16 cellular contexts compared by ENCODE assay signal in genomic region chr1:208270679-208271111, GRCh38. TPM values are rescaled to one million over a fixed set of nuclear protein-coding genes. Genes with fewer than 3 reads are reported as not detected.
A peak's percentile ranks its signal among the peaks of the same experiment; 100 is the strongest.
DNase-seq lines count a peak whose midpoint lies in the region; ATAC-seq and TF ChIP-seq lines count a peak whose summit lies in the region.
"Had no signal": no experiment of that assay in that cellular context is flagged by ENCODE, and none has a peak within 500 bp of the region (broad histone marks: within the 10 kb centered on the region; RNA-seq: fewer than 3 reads in every experiment).

No MANE protein-coding gene starts in this region.

- no peak for ATAC-seq in omental fat pad (ENCODE audit: low FRiP score)
- ATAC-seq in GM21423 (IDR thresholded peaks at IDR 0.05; ENCODE audit: unreplicated experiment), result no peak
- ATAC-seq: gastrocnemius medialis had no signal

- POLR2A ChIA-PET in HEK293T (lab: Yijun Ruan, JAX), result no interaction called here

- CTCF ChIA-PET in HEK293T (lab: Yijun Ruan, JAX), result no interaction called here

- no peak overlapping the region for H3K4me3 ChIP-seq in NT2/D1 (ENCODE audit: insufficient read length, low read depth)
- H3K4me3 ChIP-seq: gastrocnemius medialis, right atrium auricular region had no signal

- peaks cover 6% of the 10 kb centered on the region for H3K27me3 ChIP-seq in NT2/D1 (ENCODE audit: insufficient read depth, insufficient read length)
- H3K27me3 ChIP-seq: gastrocnemius medialis, right atrium auricular region had no signal

- no peak overlapping the region for H3K9ac ChIP-seq in NT2/D1 (ENCODE audit: insufficient read length, low read depth)

- H3K36me3 ChIP-seq in NT2/D1 (ENCODE audit: insufficient read depth, insufficient read length, low read length), result no peaks in the 10 kb centered on the region
- H3K36me3 ChIP-seq: gastrocnemius medialis, neutrophil, right atrium auricular region had no signal

- peak; percentile 76 for DNase-seq in EH (ENCODE audit: low read depth)
- DNase-seq in NCI-H1694 (lab: John Stamatoyannopoulos, UW), result peak; percentile 79
- peak; percentile 36 for DNase-seq in NT2/D1 (ENCODE audit: low read depth, low spot score)
- peak; percentile 74 for DNase-seq in islet precursor cell
- DNase-seq in omental fat pad (ENCODE audit: low spot score), result no peak
- no peak for DNase-seq in HEK293T (ENCODE audit: extremely low spot score)
- DNase-seq in kidney tubule cell (ENCODE audit: low spot score), result no peak
- DNase-seq: activated CD4-positive, CD25-positive, alpha-beta regulatory T cell; AML-193; amygdala; gastrocnemius medialis; immature natural killer cell; stimulated activated CD4-positive, alpha-beta T cell treated with anti-CD3 and anti-CD28 coated beads, Interleukin-1b, Interleukin-23, amount 100 ng/mL, for 48 hours had no signal

- H3K4me1 ChIP-seq in NT2/D1 (ENCODE audit: insufficient read depth, insufficient read length), result no peaks in the 10 kb centered on the region

- no peaks in the 10 kb centered on the region for H3K9me3 ChIP-seq in NT2/D1 (ENCODE audit: insufficient read depth, low read length)
- H3K9me3 ChIP-seq: gastrocnemius medialis, neutrophil, right atrium auricular region had no signal

- TF ChIP-seq CTCF in omental fat pad (IDR thresholded peaks at IDR 0.05), result no peak

TF ChIP-seq in HEK293T, 16 proteins besides CTCF, POLR2A, EP300 and RAD21:
- TF ChIP-seq FOXA1 (IDR thresholded peaks at IDR 0.05) (no peak), SP1 (IDR thresholded peaks at IDR 0.05) (no peak), SUZ12 (IDR thresholded peaks at IDR 0.05) (no peak), ZNF384 (IDR thresholded peaks at IDR 0.05) (no peak), BHLHE40 (IDR thresholded peaks at IDR 0.05; ENCODE audit: borderline replicate concordance) (no peak), HDGF (IDR thresholded peaks at IDR 0.05; ENCODE audit: borderline replicate concordance) (no peak), FOXK2 (IDR thresholded peaks at IDR 0.05) (no peak), NFRKB (IDR thresholded peaks at IDR 0.05) (no peak), CTBP1 (IDR thresholded peaks at IDR 0.05; ENCODE audit: borderline replicate concordance) (no peak), PKNOX1 (IDR thresholded peaks at IDR 0.05) (no peak), L3MBTL2 (conservative IDR thresholded peaks at IDR 0.05) (no peak)

RNA-seq across cellular contexts. Expression of gene PLXNA2, which starts 26.5 kb away (rescaled TPM):
- 10 to 100 TPM; 21.7 to 67.9 (median 36.8) TPM for total RNA-seq in omental fat pad

Comparison
In these comparisons a context has a peak if more than half of its experiments do, and no peak if none do; other contexts are left out.
1. DNase-seq: peak in EH (single experiment), NCI-H1694 (single experiment), NT2/D1 (single experiment) and islet precursor cell (single experiment); none in omental fat pad (single experiment), HEK293T (single experiment) and kidney tubule cell (single experiment).